ENCODE assay signal across 18 cellular contexts in genomic region chr9:117547904-117548303, GRCh38.
"Had no signal": no experiment of that assay in that cellular context is flagged by ENCODE, and none has a peak within 500 bp of the region (broad histone marks: within the 10 kb centered on the region; RNA-seq: fewer than 3 reads in every experiment).

No MANE protein-coding gene starts in this region.

- DNase-seq: cerebellar nuclear complex; effector memory CD8-positive, alpha-beta T cell; gastrocnemius medialis; heart right ventricle; islet precursor cell; left lung; mesenchymal stem cell; midbrain; naive B cell; nucleus accumbens; ovary; stimulated activated naive CD4-positive, alpha-beta T cell; trophoblast cell had no signal

- H3K27ac ChIP-seq: esophagus muscularis mucosa, gastrocnemius medialis, heart right ventricle, left lung, ovary, right atrium auricular region had no signal

- H3K4me1 ChIP-seq: esophagus muscularis mucosa, gastrocnemius medialis, left lung, right atrium auricular region had no signal

- H3K36me3 ChIP-seq: esophagus muscularis mucosa, gastrocnemius medialis, heart right ventricle, left lung, ovary, right atrium auricular region had no signal

- H3K27me3 Mint-ChIP-seq: effector memory CD8-positive, alpha-beta T cell had no signal

- H3K27me3 ChIP-seq: gastrocnemius medialis, left lung, ovary, right atrium auricular region had no signal

- H3K4me1 Mint-ChIP-seq: naive B cell had no signal

- H3K4me3 Mint-ChIP-seq: dendritic cell treated with granulocyte-macrophage colony-stimulating factor and Interleukin-4, amounts not matched to agents 40 ng/mL and 50 ng/mL, for 4 days; effector memory CD8-positive, alpha-beta T cell; naive B cell had no signal

- FAIRE-seq: colon had no signal

- H3K4me3 ChIP-seq: esophagus muscularis mucosa, gastrocnemius medialis, left lung, lung, ovary, right atrium auricular region had no signal

- H3K9me3 Mint-ChIP-seq: dendritic cell treated with granulocyte-macrophage colony-stimulating factor and Interleukin-4, amounts not matched to agents 40 ng/mL and 50 ng/mL, for 4 days; effector memory CD8-positive, alpha-beta T cell had no signal

- ATAC-seq: effector memory CD8-positive, alpha-beta T cell; gastrocnemius medialis; heart right ventricle had no signal

- H3K27ac Mint-ChIP-seq: dendritic cell treated with granulocyte-macrophage colony-stimulating factor and Interleukin-4, amounts not matched to agents 40 ng/mL and 50 ng/mL, for 4 days; effector memory CD8-positive, alpha-beta T cell; naive B cell had no signal

- H3K36me3 Mint-ChIP-seq: naive B cell had no signal

- H3K9me3 ChIP-seq: esophagus muscularis mucosa, gastrocnemius medialis, heart right ventricle, left lung, ovary, right atrium auricular region had no signal
